ENCODE assay signal across 9 cellular contexts in the genomic region with DNA sequence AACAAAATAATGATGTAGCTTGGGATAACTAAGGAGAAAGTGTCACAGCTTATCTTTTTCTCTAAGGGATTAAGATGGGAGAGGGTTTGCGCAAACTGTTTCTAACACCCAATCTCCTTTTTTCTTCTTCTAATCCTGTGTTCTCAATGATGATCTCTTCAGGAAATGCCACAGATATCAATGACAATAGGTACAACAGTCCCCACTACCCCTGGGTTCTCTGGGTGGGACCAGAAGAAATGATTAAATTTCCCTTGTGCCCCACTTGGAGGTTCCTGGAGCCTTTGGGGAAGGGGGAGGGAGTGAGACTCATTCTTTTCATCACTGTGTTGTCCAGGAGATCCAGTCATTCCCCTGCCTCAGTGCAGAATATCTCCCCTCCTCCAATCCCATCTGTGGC.
"Had no signal": no experiment of that assay in that cellular context is flagged by ENCODE, and none has a peak within 500 bp of the region (broad histone marks: within the 10 kb centered on the region; RNA-seq: fewer than 3 reads in every experiment).

No MANE protein-coding gene starts in this region.

- H3K27ac Mint-ChIP-seq: GM23338, H9, HFFc6 had no signal

- DNase-seq: GM23248, GOT3, H7, H9, HCEC 1CT, HFFc6 had no signal

- H2AFZ ChIP-seq: GM23248, GM23338 had no signal

- H3K27ac ChIP-seq: GM23248 had no signal

- FAIRE-seq: H54 had no signal

- H3K9ac ChIP-seq: GM23248 had no signal

- H3K36me3 ChIP-seq: HAP-1 had no signal

- H3K9me3 Mint-ChIP-seq: GM23338, H9, HFFc6 had no signal

- H3K4me1 ChIP-seq: HAP-1 had no signal

- H3K4me2 ChIP-seq: GM23338 had no signal

- H3K4me3 Mint-ChIP-seq: GM23338, H9, HFFc6 had no signal

- H3K9me3 ChIP-seq: HAP-1 had no signal

- H3K4me3 ChIP-seq: GM23248, GM23338, HAP-1 had no signal
